ENCODE assay signal across 39 cellular contexts in genomic region chr9:13127164-13127563, GRCh38.
"Had no signal": no experiment of that assay in that cellular context is flagged by ENCODE, and none has a peak within 500 bp of the region (broad histone marks: within the 10 kb centered on the region; RNA-seq: fewer than 3 reads in every experiment).

No MANE protein-coding gene starts in this region.

- ATAC-seq: activated CD8-positive, alpha-beta T cell treated with anti-CD3 and anti-CD28 coated beads for 36 hours; activated T-cell treated with anti-CD3 and anti-CD28 coated beads, Interleukin-2, amount 50 U/mL, for 72 hours; activated T-helper 17 cell treated with anti-CD3 and anti-CD28 coated beads, Interleukin-2, amount 50 U/mL, for 72 hours; PC-3 had no signal

- H3K27me3 ChIP-seq: cardiac muscle cell, Peyer's patch, SJSA1 had no signal

- H3K4me1 ChIP-seq: Peyer's patch, SJSA1 had no signal

- H3K9ac ChIP-seq: KMS-11 had no signal

- DNase-seq: activated B cell treated with CpG ODN at 0.5 μM for 24 hours; activated CD4-positive, alpha-beta T cell treated with anti-CD3 and anti-CD28 coated beads for 4 hours; activated CD4-positive, alpha-beta T cell treated with anti-CD3 and anti-CD28 coated beads, Interleukin-2, amount 50 U/mL, for 1 hour; activated CD4-positive, CD25-positive, alpha-beta regulatory T cell treated with anti-CD3 and anti-CD28 coated beads, Interleukin-2, amount 50 U/mL, for 72 hours; activated CD8-positive, alpha-beta T cell treated with anti-CD3 and anti-CD28 coated beads for 36 hours; activated effector memory CD4-positive, alpha-beta T cell treated with anti-CD3 and anti-CD28 coated beads, Interleukin-2, amount 50 U/mL, for 16 hours; activated naive CD4-positive, alpha-beta T cell; activated naive CD4-positive, alpha-beta T cell treated with anti-CD3 and anti-CD28 coated beads, Interleukin-2, amount 50 U/mL, for 16 hours; activated naive CD8-positive, alpha-beta T cell treated with anti-CD3 and anti-CD28 coated beads for 36 hours; activated T-cell treated with anti-CD3 and anti-CD28 coated beads, Interleukin-2, amount 50 U/mL, for 1 hour; activated T-cell treated with anti-CD3 and anti-CD28 coated beads, Interleukin-2, amount 50 U/mL, for 72 hours; amniotic stem cell; aorta; MM.1S; MV-4-11; NCI-H1092 treated with DMSO at 0.1 percent for 48 hours; NCI-H1417; NCI-H146; NCI-H187; NCI-H2029 treated with DMSO at 0.1 percent for 48 hours; NCI-H2107; NCI-H2171; NCI-H510A; NCI-H526; NCI-H748 treated with DMSO at 0.1 percent for 48 hours; NK-92 treated with Interleukin-12 subunit alpha and Interleukin-12 subunit beta, amount 100 ng/mL, for 24 hours; PC-3; Peyer's patch; RPMI8226; SHP77 treated with DMSO at 0.1 percent for 48 hours; SW 1271; T-helper 1 cell; T-helper 2 cell; T-helper 9 cell had no signal

- H3K4me2 ChIP-seq: KMS-11 had no signal

- H3K4me3 ChIP-seq: cardiac muscle cell, Peyer's patch, SJSA1 had no signal

- H3K36me3 ChIP-seq: SJSA1 had no signal

- H3K9me3 ChIP-seq: Peyer's patch, SJSA1 had no signal

- H3K27ac ChIP-seq: cardiac muscle cell, KMS-11, Peyer's patch, SJSA1, VCaP had no signal
